In the genomic region with DNA sequence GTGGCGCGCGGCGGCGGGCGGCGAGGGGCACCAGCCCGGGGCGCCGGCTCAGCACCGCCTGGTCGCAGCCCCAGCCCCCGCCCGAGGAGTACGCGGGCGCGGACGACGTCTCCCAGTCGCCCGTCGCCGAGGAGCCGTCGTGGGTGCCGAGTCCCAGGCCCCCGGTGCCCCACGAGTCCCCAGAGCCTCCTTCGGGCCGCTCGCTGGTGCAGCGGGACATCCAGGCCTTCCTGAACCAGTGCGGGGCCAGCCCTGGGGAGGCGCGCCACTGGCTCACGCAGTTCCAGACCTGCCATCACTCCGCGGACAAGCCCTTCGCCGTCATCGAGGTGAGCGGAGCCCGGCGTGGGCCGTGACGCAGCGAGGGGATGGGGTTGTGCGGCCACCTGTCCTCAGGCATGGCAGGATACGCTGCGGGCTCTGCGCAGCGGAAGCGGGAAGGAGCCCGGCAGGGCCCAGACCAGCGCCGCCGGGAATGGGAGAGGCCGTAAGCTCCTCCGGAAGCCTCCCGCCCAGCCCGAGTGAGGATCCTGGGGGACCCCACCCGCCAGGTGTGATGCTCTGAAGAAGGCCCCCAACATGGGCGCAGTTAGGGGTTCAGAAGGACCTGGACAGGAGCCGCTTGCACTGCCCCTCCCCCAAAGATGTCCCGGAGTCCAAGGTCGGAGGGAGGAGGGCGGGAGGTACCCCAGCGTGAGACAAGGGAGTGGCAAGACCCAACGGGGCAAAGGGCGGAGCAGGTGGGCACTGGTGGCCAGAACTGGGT, we compare ENCODE assay signal across 1 cellular context.
TF ChIP-seq lines count a peak whose summit lies in the region.

No MANE protein-coding gene starts in this region.

TF ChIP-seq in HepG2, 621 proteins besides CTCF, POLR2A, EP300 and RAD21 (continues in another document):
- TF ChIP-seq ZNF317 (CRISPR knock-in tag; IDR thresholded peaks at IDR 0.05) (no peak), ZNF556 (CRISPR knock-in tag; IDR thresholded peaks at IDR 0.05; ENCODE audit: borderline replicate concordance) (no peak; the same call in 1 of the 2 replicates), MAFG (CRISPR knock-in tag; IDR thresholded peaks at IDR 0.05) (no peak), PCBP1 (IDR thresholded peaks at IDR 0.05; ENCODE audit: borderline replicate concordance, low read depth, low read length) (no peak), ZNF343 (CRISPR knock-in tag; IDR thresholded peaks at IDR 0.05) (no peak), SMAD9 (CRISPR knock-in tag; IDR thresholded peaks at IDR 0.05) (no peak), SIN3A (IDR thresholded peaks at IDR 0.05; ENCODE audit: borderline replicate concordance, low read depth, low read length) (no peak), FOXM1 (CRISPR knock-in tag; IDR thresholded peaks at IDR 0.05) (no peak), SPEN (CRISPR knock-in tag; IDR thresholded peaks at IDR 0.05; ENCODE audit: low read depth) (peak; percentile 25), GABPB1 (CRISPR knock-in tag; IDR thresholded peaks at IDR 0.05) (peak; percentile 57; the same call in 1 of the 2 replicates), ZNF598 (CRISPR knock-in tag; IDR thresholded peaks at IDR 0.05; ENCODE audit: borderline replicate concordance) (no peak), RFX3 (CRISPR knock-in tag; IDR thresholded peaks at IDR 0.05) (no peak), ZNF737 (CRISPR knock-in tag; IDR thresholded peaks at IDR 0.05; ENCODE audit: borderline replicate concordance) (no peak), KLF11 (CRISPR knock-in tag; IDR thresholded peaks at IDR 0.05) (no peak), PHF5A (CRISPR knock-in tag; IDR thresholded peaks at IDR 0.05; ENCODE audit: low read depth, unreplicated experiment) (no peak), FOXJ3 (CRISPR knock-in tag; IDR thresholded peaks at IDR 0.05; ENCODE audit: borderline replicate concordance) (no peak), NFATC3 (CRISPR knock-in tag; IDR thresholded peaks at IDR 0.05) (no peak), SMAD1 (CRISPR knock-in tag; IDR thresholded peaks at IDR 0.05; ENCODE audit: borderline replicate concordance, low read depth) (peak; percentile 32; the same call in 1 of the 2 replicates), DR1 (CRISPR knock-in tag; IDR thresholded peaks at IDR 0.05) (no peak), BCL6 (CRISPR knock-in tag; IDR thresholded peaks at IDR 0.05) (no peak), ZNF678 (CRISPR knock-in tag; IDR thresholded peaks at IDR 0.05) (peak; percentile 63; the same call in 1 of the 2 replicates), NFE2L2 (IDR thresholded peaks at IDR 0.05; ENCODE audit: low read length) (no peak), ZNF329 (CRISPR knock-in tag; IDR thresholded peaks at IDR 0.05; ENCODE audit: low read depth) (peak; percentile 39; the same call in 1 of the 2 replicates), NR2F1 (CRISPR knock-in tag; IDR thresholded peaks at IDR 0.05) (no peak), NFYC (CRISPR knock-in tag; IDR thresholded peaks at IDR 0.05) (no peak), HOXA5 (CRISPR knock-in tag; IDR thresholded peaks at IDR 0.05) (no peak; the same call in 1 of the 2 replicates), HNRNPK (IDR thresholded peaks at IDR 0.05; ENCODE audit: low read depth, low read length, poor library complexity, severe bottlenecking) (peak; percentile 11), MBD4 (IDR thresholded peaks at IDR 0.05; ENCODE audit: borderline replicate concordance, low read length) (no peak), ZNF589 (CRISPR knock-in tag; conservative IDR thresholded peaks at IDR 0.05) (no peak), ISL2 (CRISPR knock-in tag; IDR thresholded peaks at IDR 0.05) (0 out of 2 replicates have a peak, but pooled peaks have one; percentile 25), MED1 (CRISPR knock-in tag; IDR thresholded peaks at IDR 0.05) (no peak; the same call in 1 of the 2 replicates), NR1H2 (CRISPR knock-in tag; IDR thresholded peaks at IDR 0.05; ENCODE audit: borderline replicate concordance, low read depth) (0 out of 2 replicates have a peak, but pooled peaks have one; percentile 3), NFYB (CRISPR knock-in tag; IDR thresholded peaks at IDR 0.05) (0 out of 2 replicates have a peak, but pooled peaks have one; percentile 15), ZNF235 (CRISPR knock-in tag; IDR thresholded peaks at IDR 0.05; ENCODE audit: borderline replicate concordance) (no peak), ZNF816 (CRISPR knock-in tag; IDR thresholded peaks at IDR 0.05; ENCODE audit: borderline replicate concordance) (no peak), TCF7 (IDR thresholded peaks at IDR 0.05; ENCODE audit: low read depth) (no peak), POLR2AphosphoS5 (IDR thresholded peaks at IDR 0.05; ENCODE audit: low read depth, low read length) (no peak; the same call in 1 of the 2 replicates), PRPF4 (IDR thresholded peaks at IDR 0.05; ENCODE audit: low read depth, low read length, poor library complexity, severe bottlenecking) (no peak), MAF1 (CRISPR knock-in tag; IDR thresholded peaks at IDR 0.05; ENCODE audit: borderline replicate concordance) (no peak), ELF4 (CRISPR knock-in tag; IDR thresholded peaks at IDR 0.05; ENCODE audit: borderline replicate concordance) (no peak), PHF20 (CRISPR knock-in tag; IDR thresholded peaks at IDR 0.05) (0 out of 2 replicates have a peak, but pooled peaks have one; percentile 26), KMT2B (CRISPR knock-in tag; IDR thresholded peaks at IDR 0.05) (no peak), SMAD3 (CRISPR knock-in tag; IDR thresholded peaks at IDR 0.05) (no peak)
- TF ChIP-seq, protein P1, sequence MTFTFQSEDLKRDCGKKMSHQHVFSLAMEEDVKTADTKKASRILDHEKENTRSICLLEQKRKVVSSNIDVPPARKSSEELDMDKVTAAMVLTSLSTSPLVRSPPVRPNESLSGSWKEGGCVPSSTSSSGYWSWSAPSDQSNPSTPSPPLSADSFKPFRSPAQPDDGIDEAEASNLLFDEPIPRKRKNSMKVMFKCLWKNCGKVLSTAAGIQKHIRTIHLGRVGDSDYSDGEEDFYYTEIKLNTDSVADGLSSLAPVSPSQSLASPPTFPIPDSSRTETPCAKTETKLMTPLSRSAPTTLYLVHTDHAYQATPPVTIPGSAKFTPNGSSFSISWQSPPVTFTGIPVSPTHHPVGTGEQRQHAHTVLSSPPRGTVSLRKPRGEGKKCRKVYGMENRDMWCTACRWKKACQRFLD (CRISPR knock-in tag; IDR thresholded peaks at IDR 0.05; ENCODE audit: borderline replicate concordance) = peak; percentile 80
- TF ChIP-seq, protein P2, sequence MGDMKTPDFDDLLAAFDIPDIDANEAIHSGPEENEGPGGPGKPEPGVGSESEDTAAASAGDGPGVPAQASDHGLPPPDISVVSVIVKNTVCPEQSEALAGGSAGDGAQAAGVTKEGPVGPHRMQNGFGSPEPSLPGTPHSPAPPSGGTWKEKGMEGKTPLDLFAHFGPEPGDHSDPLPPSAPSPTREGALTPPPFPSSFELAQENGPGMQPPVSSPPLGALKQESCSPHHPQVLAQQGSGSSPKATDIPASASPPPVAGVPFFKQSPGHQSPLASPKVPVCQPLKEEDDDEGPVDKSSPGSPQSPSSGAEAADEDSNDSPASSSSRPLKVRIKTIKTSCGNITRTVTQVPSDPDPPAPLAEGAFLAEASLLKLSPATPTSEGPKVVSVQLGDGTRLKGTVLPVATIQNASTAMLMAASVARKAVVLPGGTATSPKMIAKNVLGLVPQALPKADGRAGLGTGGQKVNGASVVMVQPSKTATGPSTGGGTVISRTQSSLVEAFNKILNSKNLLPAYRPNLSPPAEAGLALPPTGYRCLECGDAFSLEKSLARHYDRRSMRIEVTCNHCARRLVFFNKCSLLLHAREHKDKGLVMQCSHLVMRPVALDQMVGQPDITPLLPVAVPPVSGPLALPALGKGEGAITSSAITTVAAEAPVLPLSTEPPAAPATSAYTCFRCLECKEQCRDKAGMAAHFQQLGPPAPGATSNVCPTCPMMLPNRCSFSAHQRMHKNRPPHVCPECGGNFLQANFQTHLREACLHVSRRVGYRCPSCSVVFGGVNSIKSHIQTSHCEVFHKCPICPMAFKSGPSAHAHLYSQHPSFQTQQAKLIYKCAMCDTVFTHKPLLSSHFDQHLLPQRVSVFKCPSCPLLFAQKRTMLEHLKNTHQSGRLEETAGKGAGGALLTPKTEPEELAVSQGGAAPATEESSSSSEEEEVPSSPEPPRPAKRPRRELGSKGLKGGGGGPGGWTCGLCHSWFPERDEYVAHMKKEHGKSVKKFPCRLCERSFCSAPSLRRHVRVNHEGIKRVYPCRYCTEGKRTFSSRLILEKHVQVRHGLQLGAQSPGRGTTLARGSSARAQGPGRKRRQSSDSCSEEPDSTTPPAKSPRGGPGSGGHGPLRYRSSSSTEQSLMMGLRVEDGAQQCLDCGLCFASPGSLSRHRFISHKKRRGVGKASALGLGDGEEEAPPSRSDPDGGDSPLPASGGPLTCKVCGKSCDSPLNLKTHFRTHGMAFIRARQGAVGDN (CRISPR knock-in tag; IDR thresholded peaks at IDR 0.05) = peak; percentile 91
- TF ChIP-seq, protein P3, sequence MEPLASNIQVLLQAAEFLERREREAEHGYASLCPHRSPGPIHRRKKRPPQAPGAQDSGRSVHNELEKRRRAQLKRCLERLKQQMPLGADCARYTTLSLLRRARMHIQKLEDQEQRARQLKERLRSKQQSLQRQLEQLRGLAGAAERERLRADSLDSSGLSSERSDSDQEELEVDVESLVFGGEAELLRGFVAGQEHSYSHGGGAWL (CRISPR knock-in tag; IDR thresholded peaks at IDR 0.05) = peak; percentile 17; the same call in 1 of the 2 replicates
- TF ChIP-seq, protein P4, sequence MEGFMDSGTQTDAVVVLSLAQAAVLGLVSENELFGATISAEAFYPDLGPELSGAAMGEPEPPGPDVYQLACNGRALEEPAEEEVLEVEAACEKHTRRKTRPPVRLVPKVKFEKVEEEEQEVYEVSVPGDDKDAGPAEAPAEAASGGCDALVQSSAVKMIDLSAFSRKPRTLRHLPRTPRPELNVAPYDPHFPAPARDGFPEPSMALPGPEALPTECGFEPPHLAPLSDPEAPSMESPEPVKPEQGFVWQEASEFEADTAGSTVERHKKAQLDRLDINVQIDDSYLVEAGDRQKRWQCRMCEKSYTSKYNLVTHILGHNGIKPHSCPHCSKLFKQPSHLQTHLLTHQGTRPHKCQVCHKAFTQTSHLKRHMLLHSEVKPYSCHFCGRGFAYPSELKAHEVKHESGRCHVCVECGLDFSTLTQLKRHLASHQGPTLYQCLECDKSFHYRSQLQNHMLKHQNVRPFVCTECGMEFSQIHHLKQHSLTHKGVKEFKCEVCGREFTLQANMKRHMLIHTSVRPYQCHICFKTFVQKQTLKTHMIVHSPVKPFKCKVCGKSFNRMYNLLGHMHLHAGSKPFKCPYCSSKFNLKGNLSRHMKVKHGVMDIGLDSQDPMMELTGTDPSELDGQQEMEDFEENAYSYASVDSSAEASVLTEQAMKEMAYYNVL (CRISPR knock-in tag; IDR thresholded peaks at IDR 0.05; ENCODE audit: borderline replicate concordance) = 0 out of 2 replicates have a peak, but pooled peaks have one; percentile 59
- TF ChIP-seq, protein P5, sequence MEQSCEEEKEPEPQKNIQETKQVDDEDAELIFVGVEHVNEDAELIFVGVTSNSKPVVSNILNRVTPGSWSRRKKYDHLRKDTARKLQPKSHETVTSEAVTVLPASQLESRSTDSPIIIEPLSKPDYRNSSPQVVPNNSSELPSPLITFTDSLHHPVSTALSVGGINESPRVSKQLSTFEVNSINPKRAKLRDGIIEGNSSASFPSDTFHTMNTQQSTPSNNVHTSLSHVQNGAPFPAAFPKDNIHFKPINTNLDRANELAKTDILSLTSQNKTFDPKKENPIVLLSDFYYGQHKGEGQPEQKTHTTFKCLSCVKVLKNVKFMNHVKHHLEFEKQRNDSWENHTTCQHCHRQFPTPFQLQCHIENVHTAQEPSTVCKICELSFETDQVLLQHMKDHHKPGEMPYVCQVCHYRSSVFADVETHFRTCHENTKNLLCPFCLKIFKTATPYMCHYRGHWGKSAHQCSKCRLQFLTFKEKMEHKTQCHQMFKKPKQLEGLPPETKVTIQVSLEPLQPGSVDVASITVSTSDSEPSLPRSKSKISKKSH (CRISPR knock-in tag; IDR thresholded peaks at IDR 0.05; ENCODE audit: borderline replicate concordance) = no peak
- TF ChIP-seq, protein P6, sequence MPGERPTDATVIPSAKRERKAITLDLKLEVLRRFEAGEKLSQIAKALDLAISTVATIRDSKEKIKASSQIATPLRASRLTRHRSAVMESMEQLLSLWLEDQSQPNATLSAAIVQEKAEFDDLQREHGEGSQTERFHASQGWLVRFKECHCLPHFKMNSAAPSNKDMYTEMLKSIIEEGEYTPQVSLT (CRISPR knock-in tag; IDR thresholded peaks at IDR 0.05; ENCODE audit: borderline replicate concordance, low read depth) = no peak
- TF ChIP-seq, protein P7, sequence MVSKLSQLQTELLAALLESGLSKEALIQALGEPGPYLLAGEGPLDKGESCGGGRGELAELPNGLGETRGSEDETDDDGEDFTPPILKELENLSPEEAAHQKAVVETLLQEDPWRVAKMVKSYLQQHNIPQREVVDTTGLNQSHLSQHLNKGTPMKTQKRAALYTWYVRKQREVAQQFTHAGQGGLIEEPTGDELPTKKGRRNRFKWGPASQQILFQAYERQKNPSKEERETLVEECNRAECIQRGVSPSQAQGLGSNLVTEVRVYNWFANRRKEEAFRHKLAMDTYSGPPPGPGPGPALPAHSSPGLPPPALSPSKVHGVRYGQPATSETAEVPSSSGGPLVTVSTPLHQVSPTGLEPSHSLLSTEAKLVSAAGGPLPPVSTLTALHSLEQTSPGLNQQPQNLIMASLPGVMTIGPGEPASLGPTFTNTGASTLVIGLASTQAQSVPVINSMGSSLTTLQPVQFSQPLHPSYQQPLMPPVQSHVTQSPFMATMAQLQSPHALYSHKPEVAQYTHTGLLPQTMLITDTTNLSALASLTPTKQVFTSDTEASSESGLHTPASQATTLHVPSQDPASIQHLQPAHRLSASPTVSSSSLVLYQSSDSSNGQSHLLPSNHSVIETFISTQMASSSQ (IDR thresholded peaks at IDR 0.05; ENCODE audit: low read depth) = no peak
- TF ChIP-seq, protein P7 (CRISPR knock-in tag; IDR thresholded peaks at IDR 0.05; ENCODE audit: borderline replicate concordance) = no peak
- TF ChIP-seq, protein P8, sequence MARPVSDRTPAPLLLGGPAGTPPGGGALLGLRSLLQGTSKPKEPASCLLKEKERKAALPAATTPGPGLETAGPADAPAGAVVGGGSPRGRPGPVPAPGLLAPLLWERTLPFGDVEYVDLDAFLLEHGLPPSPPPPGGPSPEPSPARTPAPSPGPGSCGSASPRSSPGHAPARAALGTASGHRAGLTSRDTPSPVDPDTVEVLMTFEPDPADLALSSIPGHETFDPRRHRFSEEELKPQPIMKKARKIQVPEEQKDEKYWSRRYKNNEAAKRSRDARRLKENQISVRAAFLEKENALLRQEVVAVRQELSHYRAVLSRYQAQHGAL (CRISPR knock-in tag; IDR thresholded peaks at IDR 0.05; ENCODE audit: not compliant biosample characterization) = no peak
